In genomic region chr3:114420072-114420471, GRCh38 we compare ENCODE assay signal across 31 cellular contexts.
DNase-seq lines count a peak whose midpoint lies in the region; ATAC-seq, FAIRE-seq and TF ChIP-seq lines count a peak whose summit lies in the region.
"Had no signal": no experiment of that assay in that cellular context is flagged by ENCODE, and none has a peak within 500 bp of the region (broad histone marks: within the 10 kb centered on the region; RNA-seq: fewer than 3 reads in every experiment).

No MANE protein-coding gene starts in this region.

- TF ChIP-seq RAD21 in GM12878 (IDR thresholded peaks at IDR 0.05; ENCODE audit: insufficient read depth, low read depth, low read length): no peak

- no peak overlapping the region for H3K27ac Mint-ChIP-seq in neural progenitor cell
- H3K27ac Mint-ChIP-seq: activated CD8-positive, alpha-beta T cell treated with anti-CD3 and anti-CD28 coated beads for 36 hours; activated naive CD4-positive, alpha-beta T cell treated with anti-CD3 and anti-CD28 coated beads for 36 hours; activated T-helper 1 cell treated with anti-CD3 and anti-CD28 coated beads, Interleukin-12 subunit alpha, Interleukin-12 subunit beta, Interleukin-2, Interleukin-4 antibody, amounts not matched to agents 30 ng/mL and 10 ng/mL and 1 ng/mL, durations not matched to agents 14 hours and 24 hours and 36 hours; immature natural killer cell; stimulated activated naive B cell treated with anti-CD40 and anti-IgM and Interleukin-4, amounts not matched to agents 10 μg/mL and 1 μg/mL and 100 μg/mL, for 72 hours; T-helper 17 cell; type B pancreatic cell had no signal

- CTCF ChIA-PET in GM12878 (lab: Yijun Ruan, JAX): interaction anchor here (0.6 to 20.0 kb wide), 14 partner anchors 12 to 658 kb away, joined by 3 to 223 read pairs (median 6); no protein-coding TSS in a partner anchor

- H3K9me3 Mint-ChIP-seq in neural progenitor cell: no peaks in the 10 kb centered on the region
- H3K9me3 Mint-ChIP-seq: activated CD8-positive, alpha-beta T cell treated with anti-CD3 and anti-CD28 coated beads for 36 hours; activated naive CD4-positive, alpha-beta T cell treated with anti-CD3 and anti-CD28 coated beads for 36 hours; activated T-helper 1 cell treated with anti-CD3 and anti-CD28 coated beads, Interleukin-12 subunit alpha, Interleukin-12 subunit beta, Interleukin-2, Interleukin-4 antibody, amounts not matched to agents 30 ng/mL and 10 ng/mL and 1 ng/mL, durations not matched to agents 14 hours and 24 hours and 36 hours; CD14-positive monocyte; immature natural killer cell; stimulated activated naive B cell treated with anti-CD40 and anti-IgM and Interleukin-4, amounts not matched to agents 10 μg/mL and 1 μg/mL and 100 μg/mL, for 72 hours; type B pancreatic cell had no signal

- H3K9me3 ChIP-seq in GM12878 (replicated peaks; ENCODE audit: control insufficient read depth, insufficient read depth, low read length) (no peaks in the 10 kb centered on the region), neural progenitor cell (ENCODE audit: low read depth) (no peaks in the 10 kb centered on the region)
- H3K9me3 ChIP-seq: adrenal gland, HAP-1, pancreas had no signal

- in situ Hi-C loops in GM12878 (cut with MboI): no loop called here

- no peaks in the 10 kb centered on the region for H3K36me3 Mint-ChIP-seq in neural progenitor cell
- H3K36me3 Mint-ChIP-seq: CD14-positive monocyte; immature natural killer cell; stimulated activated naive B cell treated with anti-CD40 and anti-IgM and Interleukin-4, amounts not matched to agents 10 μg/mL and 1 μg/mL and 100 μg/mL, for 72 hours; type B pancreatic cell had no signal

- no peak overlapping the region for H2AFZ ChIP-seq in GM12878 (ENCODE audit: control insufficient read depth, low read depth, low read length)
- no peak overlapping the region for H2AFZ ChIP-seq in neural progenitor cell (replicated peaks)

- intact Hi-C loops in GM12878 (cut with micrococcal nuclease; ENCODE audit: unreplicated experiment): no loop called here
- intact Hi-C loops in Right ventricle myocardium inferior (cut with DNase I): loop anchor here (2.0 kb wide), 1 partner anchor 17 kb away; no protein-coding TSS in a partner anchor

- peaks cover 2% of the 10 kb centered on the region for H3K27me3 Mint-ChIP-seq in neural progenitor cell (ENCODE audit: insufficient read depth, low read depth)
- H3K27me3 Mint-ChIP-seq: activated CD8-positive, alpha-beta T cell treated with anti-CD3 and anti-CD28 coated beads for 36 hours; stimulated activated naive B cell treated with anti-CD40 and anti-IgM and Interleukin-4, amounts not matched to agents 10 μg/mL and 1 μg/mL and 100 μg/mL, for 72 hours; T-helper 17 cell; type B pancreatic cell had no signal

- POLR2A ChIA-PET in GM12878 (lab: Charles Lee): no interaction called here

- no peak overlapping the region for H3K4me3 ChIP-seq in H7 (ENCODE audit: insufficient read depth, low read depth, low read length)
- no peak overlapping the region for H3K4me3 ChIP-seq in GM12878
- H3K4me3 ChIP-seq in neural progenitor cell: no peak overlapping the region
- H3K4me3 ChIP-seq: adrenal gland, HAP-1, pancreas, skin epidermis had no signal

- no peak for FAIRE-seq in GM12878 (lab: Jason Lieb, UNC)
- FAIRE-seq: endothelial cell of umbilical vein, pancreas had no signal

- 49% methylated on average over 3 of the region's 3 CpGs for WGBS in GM12878 (ENCODE audit: insufficient coverage, insufficient replicate concordance, low lambda C conversion rate, missing lambda C conversion rate)

- SMC1A ChIA-PET in GM12878 (lab: Charles Lee; ENCODE audit: uncharacterized antibody, unreplicated experiment): interaction anchor here (1.1 to 8.8 kb wide), 9 partner anchors 11 to 267 kb away, joined by 3 to 110 read pairs (median 13); partner anchors contain the start of gene TIGIT

- no peaks in the 10 kb centered on the region for H3K4me1 Mint-ChIP-seq in neural progenitor cell

- H3K9ac ChIP-seq in GM12878 (ENCODE audit: control insufficient read depth, insufficient read depth, low read length) (no peak overlapping the region), neural progenitor cell (no peak overlapping the region)

- no peak for TF ChIP-seq POLR2A in GM12878 (IDR thresholded peaks at IDR 0.05; ENCODE audit: low read depth, low read length)

- RAD21 ChIA-PET in GM12878 (lab: Charles Lee; ENCODE audit: unreplicated experiment): interaction anchor here (0.8 to 6.2 kb wide), 5 partner anchors 17 to 267 kb away, joined by 3 to 72 read pairs (median 3); partner anchors contain the start of gene TIGIT

- no peaks in the 10 kb centered on the region for H3K27me3 ChIP-seq in H7 (ENCODE audit: control insufficient read depth, insufficient read depth, low read length)
- H3K27me3 ChIP-seq in GM12878 (replicated peaks in 1 of 2; ENCODE audit: control insufficient read depth in 2 of 2, insufficient read depth in 2 of 2, low read length in 1 of 2): no peaks in the 10 kb centered on the region
- H3K27me3 ChIP-seq in neural progenitor cell: no peaks in the 10 kb centered on the region
- H3K27me3 ChIP-seq: adrenal gland, pancreas had no signal

- no peak overlapping the region for H3K4me3 Mint-ChIP-seq in neural progenitor cell
- H3K4me3 Mint-ChIP-seq: activated CD8-positive, alpha-beta T cell treated with anti-CD3 and anti-CD28 coated beads for 36 hours; activated naive CD4-positive, alpha-beta T cell treated with anti-CD3 and anti-CD28 coated beads for 36 hours; activated T-helper 1 cell treated with anti-CD3 and anti-CD28 coated beads, Interleukin-12 subunit alpha, Interleukin-12 subunit beta, Interleukin-2, Interleukin-4 antibody, amounts not matched to agents 30 ng/mL and 10 ng/mL and 1 ng/mL, durations not matched to agents 14 hours and 24 hours and 36 hours; CD14-positive monocyte; immature natural killer cell; stimulated activated naive B cell treated with anti-CD40 and anti-IgM and Interleukin-4, amounts not matched to agents 10 μg/mL and 1 μg/mL and 100 μg/mL, for 72 hours; T-helper 17 cell; type B pancreatic cell had no signal

- peaks cover 9% of the 10 kb centered on the region for H3K4me1 ChIP-seq in GM12878 (ENCODE audit: control insufficient read depth, insufficient read depth, low read length)
- no peaks in the 10 kb centered on the region for H3K4me1 ChIP-seq in neural progenitor cell

- H3K36me3 ChIP-seq in H7 (replicated peaks; ENCODE audit: control insufficient read depth, insufficient read depth, low read length) (no peaks in the 10 kb centered on the region), GM12878 (ENCODE audit: control insufficient read depth in 2 of 2, insufficient read depth in 2 of 2, low read length in 1 of 2) (no peaks in the 10 kb centered on the region), neural progenitor cell (no peaks in the 10 kb centered on the region)
- H3K36me3 ChIP-seq: adrenal gland, HAP-1, pancreas had no signal

- DNase-seq in H7 (peak; percentile 4), M059J (ENCODE audit: low read depth) (peak; percentile 18), GM12878 (ENCODE audit: low read depth, low spot score) (no peak), neural progenitor cell (ENCODE audit: low spot score) (peak; percentile 16), H4 (ENCODE audit: low spot score) (no peak), Right ventricle myocardium inferior (ENCODE audit: missing footprints) (no peak)
- DNase-seq: activated CD8-positive, alpha-beta memory T cell treated with anti-CD3 and anti-CD28 coated beads, Interleukin-2, amount 50 U/mL, for 48 hours; activated CD8-positive, alpha-beta T cell treated with anti-CD3 and anti-CD28 coated beads for 36 hours; activated naive CD4-positive, alpha-beta T cell treated with anti-CD3 and anti-CD28 coated beads for 36 hours; adrenal gland; DMS79; GDM1; hippocampal formation; immature natural killer cell; left colon; NCI-H1105 treated with DMSO at 0.1 percent for 48 hours; NCI-H187 treated with DMSO at 0.1 percent for 48 hours; NCI-H2171 treated with DMSO at 0.1 percent for 48 hours; NCI-H510A; pancreas; stimulated activated naive B cell treated with anti-CD40 and anti-IgM and Interleukin-4, amounts not matched to agents 10 μg/mL and 1 μg/mL and 100 μg/mL, for 72 hours; substantia nigra; T-helper 17 cell had no signal

- no peaks in the 10 kb centered on the region for H3K79me2 ChIP-seq in GM12878 (ENCODE audit: control insufficient read depth, insufficient read depth, low read length)
- H3K79me2 ChIP-seq in neural progenitor cell (ENCODE audit: low read depth): no peaks in the 10 kb centered on the region

- H4K20me1 ChIP-seq in GM12878 (ENCODE audit: control insufficient read depth, insufficient read depth) (no peaks in the 10 kb centered on the region), neural progenitor cell (ENCODE audit: low read depth) (no peaks in the 10 kb centered on the region)

- no peak overlapping the region for H3K27ac ChIP-seq in GM12878 (ENCODE audit: control insufficient read depth, insufficient read depth)
- no peak overlapping the region for H3K27ac ChIP-seq in neural progenitor cell
- H3K27ac ChIP-seq: pancreas, RWPE1 had no signal

- no peak overlapping the region for H3K4me2 ChIP-seq in GM12878 (ENCODE audit: control insufficient read depth, insufficient read depth)
- H3K4me2 ChIP-seq in neural progenitor cell: no peak overlapping the region

- BruUV-seq in GM12878 (replicated peaks; lab: Mats Ljungman, UMichigan): no TSS peak

- no peak for TF ChIP-seq EP300 in GM12878 (IDR thresholded peaks at IDR 0.05; ENCODE audit: borderline replicate concordance in 1 of 2, control insufficient read depth in 1 of 2, low read depth in 2 of 2, low read length in 2 of 2)

- H3F3A ChIP-seq in neural progenitor cell (ENCODE audit: low read depth): no peaks in the 10 kb centered on the region

- no peak for TF ChIP-seq CTCF in GM12878 (IDR thresholded peaks at IDR 0.05 in 2 of 3, conservative IDR thresholded peaks at IDR 0.05 in 1 of 3; ENCODE audit: control insufficient read depth in 2 of 3, extremely low read depth in 1 of 3, insufficient read depth in 1 of 3, low read depth in 3 of 3, low read length in 3 of 3)
- no peak for TF ChIP-seq CTCF in neural progenitor cell (IDR thresholded peaks at IDR 0.05)

- ATAC-seq in GM12878 (no peak), GM21381 (IDR thresholded peaks at IDR 0.05; ENCODE audit: unreplicated experiment) (no peak), Right ventricle myocardium inferior (no peak)
- ATAC-seq: activated CD8-positive, alpha-beta T cell treated with anti-CD3 and anti-CD28 coated beads for 36 hours; left colon; stimulated activated naive B cell treated with anti-CD40 and anti-IgM and Interleukin-4, amounts not matched to agents 10 μg/mL and 1 μg/mL and 100 μg/mL, for 72 hours; T-helper 17 cell had no signal

TF ChIP-seq in GM12878, 131 proteins besides CTCF, POLR2A, EP300 and RAD21 (continues in another document):
- no peak for TF ChIP-seq EZH2 (IDR thresholded peaks at IDR 0.05; ENCODE audit: borderline replicate concordance, control insufficient read depth, low read depth, low read length)

Comparison
In these comparisons a context has a peak if more than half of its experiments do, and no peak if none do; other contexts are left out.
1. DNase-seq: peak in H7 (single experiment), M059J (single experiment) and neural progenitor cell (single experiment); none in GM12878 (single experiment), H4 (single experiment) and Right ventricle myocardium inferior (single experiment).